8 cellular contexts compared by ENCODE assay signal in the genomic region with DNA sequence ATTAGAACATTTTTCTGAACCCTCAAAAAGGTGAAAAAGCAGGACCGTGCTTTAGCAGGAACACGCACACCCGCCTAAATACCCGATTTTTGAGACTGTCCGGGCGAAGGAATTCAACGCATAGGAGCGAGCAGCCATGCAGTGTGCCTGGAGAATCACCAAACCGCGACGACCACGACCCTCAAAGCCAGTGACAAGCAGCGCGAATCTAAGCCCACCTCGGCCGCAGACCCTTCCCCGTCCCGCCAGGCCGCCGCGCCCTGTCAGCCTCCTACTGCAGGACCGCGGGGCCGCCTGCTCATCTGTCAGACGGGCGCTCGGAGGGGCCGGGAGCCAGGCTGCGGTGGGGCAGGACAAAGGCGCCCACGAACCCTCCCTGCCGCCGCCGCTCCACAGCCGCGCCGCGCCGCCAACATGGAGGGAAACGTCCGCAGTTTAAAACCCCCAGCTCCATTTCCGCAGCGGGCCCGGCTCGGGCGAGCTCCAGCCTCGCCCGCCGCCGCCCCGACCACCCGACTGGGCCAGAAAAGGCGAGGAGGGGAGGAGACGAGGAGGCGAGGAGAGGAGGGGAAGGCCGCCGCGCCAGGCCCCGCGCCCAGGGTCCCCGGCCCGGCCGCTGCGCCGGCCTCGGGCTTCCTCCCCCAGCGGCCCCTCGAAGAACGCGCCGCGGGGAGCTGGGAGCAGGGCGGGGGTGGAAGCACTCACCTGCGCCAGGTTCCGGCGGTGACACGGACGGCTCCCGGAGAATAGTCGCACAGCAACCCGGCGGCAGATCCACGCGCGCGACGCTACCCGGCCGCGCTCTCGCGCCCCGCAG. TPM values are rescaled to one million over a fixed set of nuclear protein-coding genes. Genes with fewer than 3 reads are reported as not detected.
DNase-seq lines count a peak whose midpoint lies in the region; ATAC-seq and TF ChIP-seq lines count a peak whose summit lies in the region.

TSS of gene LBR (minus strand) at position 790 of the 817 bp plus-strand sequence. CDS start 3,963 bp downstream, outside the sequence.

- peak within 1 kb of the TSS; percentile 61 for H4K91ac ChIP-seq in IMR-90 (ENCODE audit: insufficient read depth, low read depth, low read length)

- H3K9me1 ChIP-seq in IMR-90 (ENCODE audit: insufficient read depth, low read length), result peaks cover 12% of the 10 kb centered on the region

- peaks cover 16% of the 10 kb centered on the region for H3K4me1 ChIP-seq in IMR-90 (ENCODE audit: control insufficient read depth, insufficient read depth, low read length)

- H4K8ac ChIP-seq in IMR-90 (ENCODE audit: low read depth in 2 of 2, low read length in 2 of 2), result peak within 1 kb of the TSS; percentile 77 to 81

- H2AK9ac ChIP-seq in IMR-90 (replicated peaks; ENCODE audit: low read depth, low read length, poor library complexity), result peak within 1 kb of the TSS; percentile 88

- no peaks in the 10 kb centered on the region for H3K36me3 Mint-ChIP-seq in osteocyte (ENCODE audit: unreplicated experiment)

- H2AFZ ChIP-seq in IMR-90 (replicated peaks; ENCODE audit: low read length, poor library complexity), result peak within 1 kb of the TSS; percentile 95

- peak within 1 kb of the TSS; percentile 89 for H3K18ac ChIP-seq in IMR-90 (ENCODE audit: low read depth, low read length)

- peaks cover 59% of the 10 kb centered on the region for H3K4me1 Mint-ChIP-seq in osteocyte (ENCODE audit: unreplicated experiment)

- no peaks in the 10 kb centered on the region for H3K27me3 ChIP-seq in IMR-90 (ENCODE audit: control insufficient read depth, insufficient read depth, low read length)

- WGBS in IMR-90 (ENCODE audit: extremely low coverage in 2 of 2, insufficient read length in 1 of 2), 2 experiments, result 0% methylated on average over 31 of the region's 93 CpGs; no CpG with 5 or more reads in 1 of the 2 experiments

- H4K20me1 ChIP-seq in IMR-90 (ENCODE audit: insufficient read depth, low read length), result peaks cover 31% of the 10 kb centered on the region; the same call in 1 of the 2 replicates

- peak; percentile 74 for DNase-seq in GM03348 (ENCODE audit: low spot score)
- DNase-seq in IMR-90, result peak; percentile 16
- peak; percentile 22 for DNase-seq in activated T-helper 9 cell treated with anti-CD3 and anti-CD28 coated beads, Interleukin-2, amount 50 U/mL, for 16 hours (ENCODE audit: low read depth)
- peak in 33 of 42 donors; percentile 22 to 76 (median 48) for DNase-seq in head of caudate nucleus
- no peak for DNase-seq in osteocyte (ENCODE audit: extremely low spot score, unreplicated experiment)
- DNase-seq in HuH-7.5 (ENCODE audit: low spot score), result no peak
- no peak for DNase-seq in NCI-H510A (lab: John Stamatoyannopoulos, UW)

- peak within 1 kb of the TSS; percentile 86 for H3K27ac ChIP-seq in IMR-90 (ENCODE audit: insufficient read depth, low read length)

- peak within 1 kb of the TSS; percentile 75 for H3K9ac ChIP-seq in IMR-90 (ENCODE audit: low read depth, low read length)

- H3K4me3 Mint-ChIP-seq in osteocyte (ENCODE audit: unreplicated experiment), result peak within 1 kb of the TSS; percentile 82

- intact Hi-C loops in IMR-90 (cut with micrococcal nuclease), result no loop called here
- intact Hi-C loops in head of caudate nucleus (cut with DNase I), result no loop called here

- H3K9me3 Mint-ChIP-seq in osteocyte (ENCODE audit: unreplicated experiment), result no peaks in the 10 kb centered on the region

- TF ChIP-seq POLR2A in IMR-90 (IDR thresholded peaks at IDR 0.05; ENCODE audit: low read depth, low read length), result no peak

- no peaks in the 10 kb centered on the region for H3K27me3 Mint-ChIP-seq in osteocyte (ENCODE audit: unreplicated experiment)

- no peaks in the 10 kb centered on the region for H3K9me3 ChIP-seq in IMR-90 (ENCODE audit: control insufficient read depth, insufficient read depth, low read length)

- H2AK5ac ChIP-seq in IMR-90 (ENCODE audit: low read depth, low read length), result peak within 1 kb of the TSS; percentile 86

- H3K36me3 ChIP-seq in IMR-90 (ENCODE audit: control insufficient read depth, insufficient read depth, low read length), result no peaks in the 10 kb centered on the region

- H3K79me1 ChIP-seq in IMR-90 (ENCODE audit: low read depth in 1 of 2, low read length in 2 of 2), result peaks cover 14 to 44% of the 10 kb centered on the region in 2 experiments

- peak within 1 kb of the TSS; percentile 24; the same call in 1 of the 3 replicates for H2BK15ac ChIP-seq in IMR-90 (ENCODE audit: low read depth, low read length)

- H3K27ac Mint-ChIP-seq in osteocyte (ENCODE audit: unreplicated experiment), result peak within 1 kb of the TSS; percentile 87

- peak within 1 kb of the TSS; percentile 98 for H3K4me2 ChIP-seq in IMR-90 (ENCODE audit: low read depth, low read length)

- H3K56ac ChIP-seq in IMR-90 (ENCODE audit: extremely low read depth, insufficient read depth, low read length), result peak within 1 kb of the TSS; percentile 69

- peak within 1 kb of the TSS; percentile 23; the same call in 1 of the 2 replicates for H2BK20ac ChIP-seq in IMR-90 (ENCODE audit: low read depth, low read length)

- peak within 1 kb of the TSS; percentile 93 for H3K4me3 ChIP-seq in IMR-90 (ENCODE audit: insufficient read depth, low read depth, low read length)

- peak within 1 kb of the TSS; percentile 79 for H3K14ac ChIP-seq in IMR-90 (replicated peaks; ENCODE audit: low read depth, low read length)

- H4K5ac ChIP-seq in IMR-90 (ENCODE audit: low read depth, low read length), result peak within 1 kb of the TSS; percentile 90

- peak within 1 kb of the TSS; percentile 71 for H2BK5ac ChIP-seq in IMR-90 (ENCODE audit: low read depth, low read length, poor library complexity, severe bottlenecking)

- H3K23ac ChIP-seq in IMR-90 (ENCODE audit: low read depth, low read length), result peak within 1 kb of the TSS; percentile 86

- POLR2A ChIA-PET in IMR-90 (lab: Charles Lee; ENCODE audit: unreplicated experiment), result no interaction called here

- H2BK120ac ChIP-seq in IMR-90 (ENCODE audit: low read depth, low read length), result peak within 1 kb of the TSS; percentile 56

- TF ChIP-seq RAD21 in IMR-90 (IDR thresholded peaks at IDR 0.05; ENCODE audit: low read length), result no peak

- CTCF ChIA-PET in IMR-90 (lab: Yijun Ruan, JAX), result no interaction called here

- H3K4ac ChIP-seq in IMR-90 (ENCODE audit: low read depth, low read length), result peak within 1 kb of the TSS; percentile 74

- dilution Hi-C loops in IMR-90 (cut with HindIII; ENCODE audit: low sequenced_read_pairs, unreplicated experiment), result no loop called here

- TF ChIP-seq CTCF in IMR-90 (conservative IDR thresholded peaks at IDR 0.05; ENCODE audit: low read depth, low read length) (no peak), osteocyte (IDR thresholded peaks at IDR 0.05) (no peak)

- in situ Hi-C loops in IMR-90 (cut with MboI; ENCODE audit: low sequenced_read_pairs), result no loop called here

- peak; percentile 28 for ATAC-seq in GM21529 (IDR thresholded peaks at IDR 0.05; ENCODE audit: unreplicated experiment)
- peak; percentile 39 for ATAC-seq in IMR-90 (ENCODE audit: low read depth)

- BruUV-seq in IMR-90 (replicated peaks; lab: Mats Ljungman, UMichigan), result no TSS peak

TF ChIP-seq in IMR-90, 13 proteins besides CTCF, POLR2A, EP300 and RAD21:
- peak; percentile 24; the same call in 1 of the 2 replicates for TF ChIP-seq MXI1 (IDR thresholded peaks at IDR 0.05; ENCODE audit: borderline replicate concordance, low read depth, low read length)
- TF ChIP-seq SMC3 (IDR thresholded peaks at IDR 0.05; ENCODE audit: low read depth, low read length), result no peak

RNA-seq across cellular contexts. Expression of gene LBR, which starts in this region (rescaled TPM):
- total RNA-seq in IMR-90 (2012; rRNA removed) (21.3 and 37.5 TPM in 2 replicates), osteocyte (29.5 and 34.8 TPM in 2 replicates)
- polyA plus RNA-seq in IMR-90 (2012; rRNA removed), result 18.2 and 24.9 TPM in 2 replicates
- 5.2 and 5.4 TPM in 2 replicates for polyA plus RNA-seq in IMR-90 (2012; cell fraction: cytosol; rRNA removed)
- 9.9 and 32.7 TPM in 2 replicates for polyA plus RNA-seq in IMR-90 (2012; cell fraction: nucleus; rRNA removed; ENCODE audit: low replicate concordance)

Comparison
In these comparisons a context has a peak if more than half of its experiments do, and no peak if none do; other contexts are left out.
1. DNase-seq: peak in GM03348 (single experiment), IMR-90 (single experiment), activated T-helper 9 cell treated with anti-CD3 and anti-CD28 coated beads, Interleukin-2, amount 50 U/mL, for 16 hours (single experiment) and head of caudate nucleus (33 of 42); none in osteocyte (single experiment), HuH-7.5 (single experiment) and NCI-H510A (single experiment).